Comparison of ENCODE assay signal across 1 cellular context in the genomic region with DNA sequence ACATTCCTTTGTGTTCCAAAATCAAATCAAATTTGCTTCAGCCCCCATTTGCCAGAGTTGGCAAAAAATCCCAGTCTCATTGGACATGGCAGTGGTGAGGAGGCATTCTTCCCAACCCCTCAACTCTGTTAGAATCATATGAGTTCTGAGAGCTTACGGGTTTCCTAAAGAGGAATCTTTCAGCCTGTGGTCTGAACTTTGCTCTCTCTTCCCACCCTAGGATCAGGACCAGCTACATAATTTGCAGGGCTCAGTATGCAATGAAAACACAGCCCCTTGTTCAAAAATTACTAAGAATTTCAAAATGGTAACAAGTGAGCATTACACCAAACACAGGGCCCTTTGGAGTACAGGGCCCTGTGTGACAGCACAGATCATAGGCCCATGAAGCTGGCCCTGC.
TF ChIP-seq lines count a peak whose summit lies in the region.

No MANE protein-coding gene starts in this region.

TF ChIP-seq in HepG2, 621 proteins besides CTCF, POLR2A, EP300 and RAD21:
- TF ChIP-seq, protein P1, sequence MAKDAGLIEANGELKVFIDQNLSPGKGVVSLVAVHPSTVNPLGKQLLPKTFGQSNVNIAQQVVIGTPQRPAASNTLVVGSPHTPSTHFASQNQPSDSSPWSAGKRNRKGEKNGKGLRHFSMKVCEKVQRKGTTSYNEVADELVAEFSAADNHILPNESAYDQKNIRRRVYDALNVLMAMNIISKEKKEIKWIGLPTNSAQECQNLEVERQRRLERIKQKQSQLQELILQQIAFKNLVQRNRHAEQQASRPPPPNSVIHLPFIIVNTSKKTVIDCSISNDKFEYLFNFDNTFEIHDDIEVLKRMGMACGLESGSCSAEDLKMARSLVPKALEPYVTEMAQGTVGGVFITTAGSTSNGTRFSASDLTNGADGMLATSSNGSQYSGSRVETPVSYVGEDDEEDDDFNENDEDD (CRISPR knock-in tag; IDR thresholded peaks at IDR 0.05; ENCODE audit: borderline replicate concordance): no peak
- TF ChIP-seq BCL6 (CRISPR knock-in tag; IDR thresholded peaks at IDR 0.05) (0 out of 2 replicates have a peak, but pooled peaks have one; percentile 8), HNF4G (IDR thresholded peaks at IDR 0.05; ENCODE audit: borderline replicate concordance, low read depth, low read length) (0 out of 2 replicates have a peak, but pooled peaks have one; percentile 12), HNF4G (CRISPR knock-in tag; IDR thresholded peaks at IDR 0.05; ENCODE audit: borderline replicate concordance, low read depth) (no peak), KDM4B (CRISPR knock-in tag; IDR thresholded peaks at IDR 0.05) (no peak), HNF4A (CRISPR knock-in tag; IDR thresholded peaks at IDR 0.05) (peak; percentile 64)
- TF ChIP-seq, protein P2, sequence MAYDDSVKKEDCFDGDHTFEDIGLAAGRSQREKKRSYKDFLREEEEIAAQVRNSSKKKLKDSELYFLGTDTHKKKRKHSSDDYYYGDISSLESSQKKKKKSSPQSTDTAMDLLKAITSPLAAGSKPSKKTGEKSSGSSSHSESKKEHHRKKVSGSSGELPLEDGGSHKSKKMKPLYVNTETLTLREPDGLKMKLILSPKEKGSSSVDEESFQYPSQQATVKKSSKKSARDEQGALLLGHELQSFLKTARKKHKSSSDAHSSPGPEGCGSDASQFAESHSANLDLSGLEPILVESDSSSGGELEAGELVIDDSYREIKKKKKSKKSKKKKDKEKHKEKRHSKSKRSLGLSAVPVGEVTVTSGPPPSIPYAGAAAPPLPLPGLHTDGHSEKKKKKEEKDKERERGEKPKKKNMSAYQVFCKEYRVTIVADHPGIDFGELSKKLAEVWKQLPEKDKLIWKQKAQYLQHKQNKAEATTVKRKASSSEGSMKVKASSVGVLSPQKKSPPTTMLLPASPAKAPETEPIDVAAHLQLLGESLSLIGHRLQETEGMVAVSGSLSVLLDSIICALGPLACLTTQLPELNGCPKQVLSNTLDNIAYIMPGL (CRISPR knock-in tag; IDR thresholded peaks at IDR 0.05; ENCODE audit: borderline replicate concordance in 1 of 2, low read depth in 1 of 2): no peak
- TF ChIP-seq, protein P3, sequence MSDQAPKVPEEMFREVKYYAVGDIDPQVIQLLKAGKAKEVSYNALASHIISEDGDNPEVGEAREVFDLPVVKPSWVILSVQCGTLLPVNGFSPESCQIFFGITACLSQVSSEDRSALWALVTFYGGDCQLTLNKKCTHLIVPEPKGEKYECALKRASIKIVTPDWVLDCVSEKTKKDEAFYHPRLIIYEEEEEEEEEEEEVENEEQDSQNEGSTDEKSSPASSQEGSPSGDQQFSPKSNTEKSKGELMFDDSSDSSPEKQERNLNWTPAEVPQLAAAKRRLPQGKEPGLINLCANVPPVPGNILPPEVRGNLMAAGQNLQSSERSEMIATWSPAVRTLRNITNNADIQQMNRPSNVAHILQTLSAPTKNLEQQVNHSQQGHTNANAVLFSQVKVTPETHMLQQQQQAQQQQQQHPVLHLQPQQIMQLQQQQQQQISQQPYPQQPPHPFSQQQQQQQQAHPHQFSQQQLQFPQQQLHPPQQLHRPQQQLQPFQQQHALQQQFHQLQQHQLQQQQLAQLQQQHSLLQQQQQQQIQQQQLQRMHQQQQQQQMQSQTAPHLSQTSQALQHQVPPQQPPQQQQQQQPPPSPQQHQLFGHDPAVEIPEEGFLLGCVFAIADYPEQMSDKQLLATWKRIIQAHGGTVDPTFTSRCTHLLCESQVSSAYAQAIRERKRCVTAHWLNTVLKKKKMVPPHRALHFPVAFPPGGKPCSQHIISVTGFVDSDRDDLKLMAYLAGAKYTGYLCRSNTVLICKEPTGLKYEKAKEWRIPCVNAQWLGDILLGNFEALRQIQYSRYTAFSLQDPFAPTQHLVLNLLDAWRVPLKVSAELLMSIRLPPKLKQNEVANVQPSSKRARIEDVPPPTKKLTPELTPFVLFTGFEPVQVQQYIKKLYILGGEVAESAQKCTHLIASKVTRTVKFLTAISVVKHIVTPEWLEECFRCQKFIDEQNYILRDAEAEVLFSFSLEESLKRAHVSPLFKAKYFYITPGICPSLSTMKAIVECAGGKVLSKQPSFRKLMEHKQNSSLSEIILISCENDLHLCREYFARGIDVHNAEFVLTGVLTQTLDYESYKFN (CRISPR knock-in tag; conservative IDR thresholded peaks at IDR 0.05): peak; percentile 27; the same call in 1 of the 2 replicates
